22 cellular contexts compared by ENCODE assay signal in genomic region chr7:42214063-42214679, GRCh38. TPM values are rescaled to one million over a fixed set of nuclear protein-coding genes. Genes with fewer than 3 reads are reported as not detected.
A peak's percentile ranks its signal among the peaks of the same experiment; 100 is the strongest.
DNase-seq lines count a peak whose midpoint lies in the region; ATAC-seq and TF ChIP-seq lines count a peak whose summit lies in the region.
"Had no signal": no experiment of that assay in that cellular context is flagged by ENCODE, and none has a peak within 500 bp of the region (broad histone marks: within the 10 kb centered on the region; RNA-seq: fewer than 3 reads in every experiment).

No MANE protein-coding gene starts in this region.

- peak overlapping the region; percentile 0; the same call in 1 of the 2 replicates for H3K4me2 ChIP-seq in GM23338
- peak overlapping the region; percentile 68 for H3K4me2 ChIP-seq in neural progenitor cell
- no peak overlapping the region for H3K4me2 ChIP-seq in osteoblast (ENCODE audit: insufficient read depth, low read length)
- H3K4me2 ChIP-seq: KMS-11 had no signal

- H3K27ac Mint-ChIP-seq in GM23338 (peak overlapping the region; percentile 30), neural progenitor cell (peak overlapping the region; percentile 92)
- H3K27ac Mint-ChIP-seq: HFFc6 had no signal

- H3K4me3 ChIP-seq in GM23338 (no peak overlapping the region), iPS-18a (ENCODE audit: low read length) (peak overlapping the region; percentile 8), neural progenitor cell (peak overlapping the region; percentile 30), body of pancreas (no peak overlapping the region), osteoblast (ENCODE audit: insufficient read depth, low read length) (no peak overlapping the region), upper lobe of right lung (no peak overlapping the region)

- H3K27me3 Mint-ChIP-seq in GM23338 (ENCODE audit: insufficient read depth, low read depth, poor library complexity) = peaks cover 2% of the 10 kb centered on the region
- peaks cover 2% of the 10 kb centered on the region for H3K27me3 Mint-ChIP-seq in neural progenitor cell (ENCODE audit: insufficient read depth, low read depth)

- H3K4me3 Mint-ChIP-seq in GM23338 (peak overlapping the region; percentile 6; the same call in 1 of the 3 replicates), neural progenitor cell (peak overlapping the region; percentile 71)
- H3K4me3 Mint-ChIP-seq: HFFc6 had no signal

- peak; percentile 46 for ATAC-seq in GM23338
- ATAC-seq in body of pancreas = no peak
- ATAC-seq in upper lobe of right lung = no peak
- ATAC-seq: Panc1 had no signal

- H3K27me3 ChIP-seq in GM23338 (ENCODE audit: insufficient read depth) (no peaks in the 10 kb centered on the region), iPS-18a (ENCODE audit: control insufficient read depth, insufficient read depth, low read length) (no peaks in the 10 kb centered on the region), neural progenitor cell (no peaks in the 10 kb centered on the region), body of pancreas (no peaks in the 10 kb centered on the region), osteoblast (ENCODE audit: insufficient read depth, low read length) (no peaks in the 10 kb centered on the region), upper lobe of right lung (no peaks in the 10 kb centered on the region)

- intact Hi-C loops in body of pancreas (cut with DNase I) = no loop called here
- intact Hi-C loops in upper lobe of right lung (cut with DNase I) = no loop called here

- DNase-seq in GM23338 (ENCODE audit: low spot score) (peak; percentile 35), astrocyte of the hippocampus (ENCODE audit: low read depth, low spot score) (peak; percentile 22), neural progenitor cell (ENCODE audit: low spot score) (peak; percentile 86), body of pancreas (no peak), osteoblast (ENCODE audit: insufficient read length, low spot score, missing footprints) (no peak), NCI-H1092 treated with DMSO at 0.1 percent for 48 hours (lab: John Stamatoyannopoulos, UW) (no peak), upper lobe of right lung (no peak)
- DNase-seq: GDM1; HFFc6; IMR-90; NCI-H1105 treated with DMSO at 0.1 percent for 48 hours; NCI-H2029 treated with DMSO at 0.1 percent for 48 hours; NCI-H226; NCI-H524; NCI-H774; NK-92 treated with Interleukin-12 subunit alpha and Interleukin-12 subunit beta, amount 100 ng/mL, for 24 hours; SIG-M5 had no signal

- peaks cover 26% of the 10 kb centered on the region for H3K79me2 ChIP-seq in GM23338 (replicated peaks; ENCODE audit: insufficient read depth)
- H3K79me2 ChIP-seq in neural progenitor cell (ENCODE audit: low read depth) = peaks cover 91% of the 10 kb centered on the region
- H3K79me2 ChIP-seq in osteoblast (ENCODE audit: insufficient read depth, low read length) = peaks cover 2% of the 10 kb centered on the region

- H3K9me3 ChIP-seq in iPS-18a (ENCODE audit: control insufficient read depth, low read depth, low read length) = no peaks in the 10 kb centered on the region
- H3K9me3 ChIP-seq in neural progenitor cell (ENCODE audit: low read depth) = no peaks in the 10 kb centered on the region
- no peaks in the 10 kb centered on the region for H3K9me3 ChIP-seq in body of pancreas
- no peaks in the 10 kb centered on the region for H3K9me3 ChIP-seq in osteoblast (ENCODE audit: low read depth, low read length)
- no peaks in the 10 kb centered on the region for H3K9me3 ChIP-seq in upper lobe of right lung

- H4K20me1 ChIP-seq in GM23338 (replicated peaks; ENCODE audit: insufficient read depth) (no peaks in the 10 kb centered on the region), neural progenitor cell (ENCODE audit: low read depth) (peaks cover 50% of the 10 kb centered on the region), osteoblast (ENCODE audit: insufficient read depth, low read length) (no peaks in the 10 kb centered on the region)

- TF ChIP-seq CTCF in GM23338 (conservative IDR thresholded peaks at IDR 0.05; ENCODE audit: low read depth in 2 of 2) = no peak
- no peak for TF ChIP-seq CTCF in neural progenitor cell (IDR thresholded peaks at IDR 0.05)
- TF ChIP-seq CTCF in body of pancreas (IDR thresholded peaks at IDR 0.05) = no peak
- no peak for TF ChIP-seq CTCF in osteoblast (IDR thresholded peaks at IDR 0.05; ENCODE audit: extremely low read depth, low read depth, low read length)
- no peak for TF ChIP-seq CTCF in upper lobe of right lung (IDR thresholded peaks at IDR 0.05)

- no peak for TF ChIP-seq POLR2A in body of pancreas (IDR thresholded peaks at IDR 0.05)

- no peaks in the 10 kb centered on the region for H3K9me2 ChIP-seq in GM23338 (ENCODE audit: insufficient read depth)

- H3K36me3 ChIP-seq in GM23338 (ENCODE audit: insufficient read depth) = no peaks in the 10 kb centered on the region
- no peaks in the 10 kb centered on the region for H3K36me3 ChIP-seq in iPS-18a (ENCODE audit: control insufficient read depth, low read depth, low read length)
- H3K36me3 ChIP-seq in neural progenitor cell = peaks cover 20% of the 10 kb centered on the region
- no peaks in the 10 kb centered on the region for H3K36me3 ChIP-seq in body of pancreas (replicated peaks in 1 of 2; ENCODE audit: insufficient read depth in 1 of 2, low read depth in 2 of 2)
- no peaks in the 10 kb centered on the region for H3K36me3 ChIP-seq in osteoblast (ENCODE audit: insufficient read depth, low read length)
- no peaks in the 10 kb centered on the region for H3K36me3 ChIP-seq in upper lobe of right lung

- 58 to 67% methylated on average over 8 of the region's 8 CpGs for WGBS in body of pancreas, 2 donors

- peaks cover 4% of the 10 kb centered on the region; the same call in 2 of the 3 replicates for H3K36me3 Mint-ChIP-seq in GM23338 (ENCODE audit: low read depth)
- peaks cover 41% of the 10 kb centered on the region for H3K36me3 Mint-ChIP-seq in neural progenitor cell

- peak overlapping the region; percentile 63 for H3K27ac ChIP-seq in GM23338 (ENCODE audit: low read depth)
- peak overlapping the region; percentile 32 for H3K27ac ChIP-seq in iPS-18a (ENCODE audit: low read length)
- H3K27ac ChIP-seq in neural progenitor cell = peak overlapping the region; percentile 98
- H3K27ac ChIP-seq in body of pancreas = no peak overlapping the region
- no peak overlapping the region for H3K27ac ChIP-seq in osteoblast (ENCODE audit: low read depth, low read length)
- H3K27ac ChIP-seq in upper lobe of right lung = no peak overlapping the region
- H3K27ac ChIP-seq: C4-2B, HL-60, KMS-11 had no signal

- H3K4me1 ChIP-seq in GM23338 (ENCODE audit: insufficient read depth) (peaks cover 56% of the 10 kb centered on the region), iPS-18a (ENCODE audit: control insufficient read depth, low read depth, low read length) (peaks cover 77% of the 10 kb centered on the region), neural progenitor cell (peaks cover 90% of the 10 kb centered on the region), body of pancreas (no peaks in the 10 kb centered on the region), osteoblast (ENCODE audit: insufficient read depth, low read length) (no peaks in the 10 kb centered on the region), upper lobe of right lung (no peaks in the 10 kb centered on the region)

- H2AFZ ChIP-seq in GM23338 (no peak overlapping the region), neural progenitor cell (replicated peaks) (no peak overlapping the region), osteoblast (ENCODE audit: low read length) (no peak overlapping the region)

- H3K9me3 Mint-ChIP-seq in GM23338 (no peaks in the 10 kb centered on the region), neural progenitor cell (no peaks in the 10 kb centered on the region)
- H3K9me3 Mint-ChIP-seq: HFFc6 had no signal

- peak overlapping the region; percentile 10 for H3K9ac ChIP-seq in iPS-18a (ENCODE audit: low read length)
- no peak overlapping the region for H3K9ac ChIP-seq in neural progenitor cell
- H3K9ac ChIP-seq: KMS-11 had no signal

- H3F3A ChIP-seq in GM23338 (replicated peaks; ENCODE audit: low read depth) (no peaks in the 10 kb centered on the region), neural progenitor cell (ENCODE audit: low read depth) (peaks cover 63% of the 10 kb centered on the region)

- H3K4me1 Mint-ChIP-seq in GM23338 (peaks cover 83% of the 10 kb centered on the region), neural progenitor cell (peaks cover 90% of the 10 kb centered on the region)

TF ChIP-seq in GM23338, 12 proteins besides CTCF, POLR2A, EP300 and RAD21 (continues in another document):
- TF ChIP-seq POLR2AphosphoS5 (IDR thresholded peaks at IDR 0.05; ENCODE audit: low read depth) = no peak
- TF ChIP-seq ZNF114 (CRISPR knock-in tag; IDR thresholded peaks at IDR 0.05) = no peak
- no peak for TF ChIP-seq REST (IDR thresholded peaks at IDR 0.05; ENCODE audit: unreplicated experiment)
- TF ChIP-seq JUNB (IDR thresholded peaks at IDR 0.05; ENCODE audit: unreplicated experiment) = no peak

RNA-seq across cellular contexts. Expression of gene GLI3, which starts 22.8 kb away (rescaled TPM):
- total RNA-seq in GM23338 (2014; rRNA removed; shearing (Covaris generic)) = 17.0 and 17.9 TPM in 2 replicates
- polyA plus RNA-seq in GM23338 (2016; fragmentation: Nextera tagmentation; extraction: Ambion mirVana) = 16.1 and 23.5 TPM in 2 replicates
- 32.0 and 33.0 TPM in 2 replicates for total RNA-seq in neural progenitor cell (ENCODE audit: low replicate concordance)
- 1 to 10 TPM; 1.0 to 2.0 TPM for total RNA-seq in body of pancreas
- total RNA-seq in osteoblast = 10.9 and 11.9 TPM in 2 replicates
- 17.5 TPM for total RNA-seq in upper lobe of right lung

Comparison
In these comparisons a context has a peak if more than half of its experiments do, and no peak if none do; other contexts are left out.
1. DNase-seq: peak in GM23338 (single experiment), astrocyte of the hippocampus (single experiment) and neural progenitor cell (single experiment); none in body of pancreas (0 of 4), osteoblast (single experiment), NCI-H1092 treated with DMSO at 0.1 percent for 48 hours (single experiment) and upper lobe of right lung (single experiment).
2. H3K27ac ChIP-seq: peak in GM23338 (single experiment), iPS-18a (single experiment) and neural progenitor cell (single experiment); none in body of pancreas (0 of 4), osteoblast (single experiment) and upper lobe of right lung (single experiment).
3. H3K4me3 ChIP-seq: peak in iPS-18a (single experiment) and neural progenitor cell (single experiment); none in GM23338 (single experiment), body of pancreas (0 of 2), osteoblast (single experiment) and upper lobe of right lung (single experiment).